Comparison of ENCODE assay signal across 31 cellular contexts in the genomic region with DNA sequence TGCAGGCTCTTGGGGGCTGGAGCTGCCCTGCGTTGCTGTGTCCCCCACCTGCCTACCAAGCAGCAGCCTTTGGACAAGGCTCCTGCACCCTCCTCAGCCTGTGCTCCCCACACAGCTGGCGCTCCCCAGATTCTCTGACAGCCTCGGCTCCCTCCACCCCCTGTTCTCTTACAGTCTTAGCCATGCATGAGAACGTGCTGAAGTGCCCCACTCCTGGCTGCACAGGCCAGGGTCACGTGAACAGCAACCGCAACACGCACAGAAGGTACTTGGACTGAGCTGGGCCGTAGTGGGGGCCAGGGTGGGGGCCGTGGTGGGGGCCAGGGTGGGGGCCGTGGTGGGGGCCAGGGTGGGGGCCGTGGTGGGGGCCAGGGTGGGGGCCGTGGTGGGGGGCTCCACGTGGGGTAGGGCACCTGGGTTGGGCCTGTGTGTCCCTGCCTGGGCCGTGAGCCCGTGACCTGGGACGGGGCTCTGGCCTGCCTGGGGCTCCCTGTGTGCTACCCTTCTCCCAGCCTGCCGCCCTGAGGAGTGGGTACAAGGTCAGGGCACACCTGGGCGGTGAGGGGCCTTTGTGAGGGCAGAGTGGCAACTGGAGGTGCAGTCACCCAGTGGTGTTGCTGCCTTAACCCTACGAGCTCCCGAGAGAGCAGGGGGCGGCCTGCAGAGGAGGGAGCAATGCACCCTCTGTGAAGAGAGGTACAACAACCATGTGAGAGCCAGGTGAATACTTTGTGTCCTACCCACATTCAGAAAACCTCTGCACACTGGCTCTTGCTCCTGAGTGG. TPM values are rescaled to one million over a fixed set of nuclear protein-coding genes. Genes with fewer than 3 reads are reported as not detected.
DNase-seq lines count a peak whose midpoint lies in the region; ATAC-seq and TF ChIP-seq lines count a peak whose summit lies in the region.
"Had no signal": no experiment of that assay in that cellular context is flagged by ENCODE, and none has a peak within 500 bp of the region (broad histone marks: within the 10 kb centered on the region; RNA-seq: fewer than 3 reads in every experiment).

No MANE protein-coding gene starts in this region.

- H3K79me2 ChIP-seq in hepatocyte, result no peaks in the 10 kb centered on the region
- H3K79me2 ChIP-seq: parathyroid adenoma had no signal

- no peaks in the 10 kb centered on the region for H3K9me3 ChIP-seq in BLaER1 treated with 17β-estradiol and CSF1 and Interleukin-3, amounts not matched to agents 10 nM and 100 nM (replicated peaks in 1 of 11)
- H3K9me3 ChIP-seq in adrenal gland (replicated peaks in 1 of 3) (no peaks in the 10 kb centered on the region), hepatocyte (ENCODE audit: low read depth) (no peaks in the 10 kb centered on the region)
- no peaks in the 10 kb centered on the region for H3K9me3 ChIP-seq in CD8-positive, alpha-beta T cell (ENCODE audit: low read length)
- H3K9me3 ChIP-seq: A549, mucosa of descending colon had no signal

- H3K36me3 ChIP-seq in BLaER1 treated with 17β-estradiol and CSF1 and Interleukin-3, amounts not matched to agents 10 nM and 100 nM, result no peaks in the 10 kb centered on the region
- H3K36me3 ChIP-seq in adrenal gland (replicated peaks in 1 of 2), result no peaks in the 10 kb centered on the region
- H3K36me3 ChIP-seq in hepatocyte (replicated peaks; ENCODE audit: insufficient read depth, low read depth), result no peaks in the 10 kb centered on the region
- H3K36me3 ChIP-seq in rectal smooth muscle tissue (ENCODE audit: control insufficient read depth, insufficient read depth, low read length), result no peaks in the 10 kb centered on the region
- H3K36me3 ChIP-seq in CD8-positive, alpha-beta T cell (ENCODE audit: insufficient read depth, low read length), result no peaks in the 10 kb centered on the region
- H3K36me3 ChIP-seq: brain microvascular endothelial cell had no signal

- H3K4me3 ChIP-seq in BLaER1 treated with 17β-estradiol and CSF1 and Interleukin-3, amounts not matched to agents 10 nM and 100 nM, result no peak overlapping the region
- H3K4me3 ChIP-seq in adrenal gland, result no peak overlapping the region
- no peak overlapping the region for H3K4me3 ChIP-seq in hepatocyte
- H3K4me3 ChIP-seq in rectal smooth muscle tissue (ENCODE audit: low read length), result no peak overlapping the region
- H3K4me3 ChIP-seq in CD8-positive, alpha-beta T cell (ENCODE audit: low read depth, low read length), result no peak overlapping the region
- H3K4me3 ChIP-seq: A549, GM12878, mucosa of descending colon had no signal

- CTCF ChIA-PET in CD8-positive, alpha-beta T cell (lab: Charles Lee), result no interaction called here

- H4K20me1 ChIP-seq in BLaER1 treated with 17β-estradiol and CSF1 and Interleukin-3, amounts not matched to agents 10 nM and 100 nM, result peaks cover 0 to 7% (median 0%) of the 10 kb centered on the region in 11 experiments; a peak in 4 of 22 replicates
- no peaks in the 10 kb centered on the region for H4K20me1 ChIP-seq in hepatocyte (ENCODE audit: insufficient read depth, poor library complexity, severe bottlenecking)

- WGBS in adrenal gland, 4 donors, result 54 to 83% (median 61%) methylated on average over 4 to 21 of the region's 21 CpGs
- WGBS in hepatocyte (ENCODE audit: low lambda C conversion rate, missing lambda C conversion rate), result 87% methylated on average over 14 of the region's 21 CpGs

- peaks cover 11% of the 10 kb centered on the region for H3K4me1 Mint-ChIP-seq in CD8-positive, alpha-beta T cell (ENCODE audit: low read depth)
- H3K4me1 Mint-ChIP-seq: activated B cell treated with CpG ODN at 0.5 μM for 24 hours had no signal

- TF ChIP-seq POLR2A in adrenal gland (IDR thresholded peaks at IDR 0.05), result no peak

- peaks cover 0 to 22% (median 0%) of the 10 kb centered on the region in 11 experiments; a peak in 6 of 22 replicates for H3K27me3 ChIP-seq in BLaER1 treated with 17β-estradiol and CSF1 and Interleukin-3, amounts not matched to agents 10 nM and 100 nM
- H3K27me3 ChIP-seq in adrenal gland (no peaks in the 10 kb centered on the region), hepatocyte (no peaks in the 10 kb centered on the region), rectal smooth muscle tissue (ENCODE audit: control insufficient read depth, insufficient read depth, low read length) (no peaks in the 10 kb centered on the region)
- no peaks in the 10 kb centered on the region for H3K27me3 ChIP-seq in CD8-positive, alpha-beta T cell (ENCODE audit: insufficient read depth, low read length)

- H2AFZ ChIP-seq in hepatocyte, result no peak overlapping the region
- H2AFZ ChIP-seq: parathyroid adenoma had no signal

- peak in 2 of 7 donors; percentile 42 to 48 for DNase-seq in adrenal gland
- no peak for DNase-seq in hepatocyte (ENCODE audit: low spot score)
- DNase-seq in NCI-H2171 treated with DMSO at 0.1 percent for 48 hours (lab: John Stamatoyannopoulos, UW), result no peak
- DNase-seq in CD8-positive, alpha-beta T cell, result no peak
- DNase-seq: activated B cell treated with CpG ODN at 0.5 μM for 24 hours; activated CD4-positive, alpha-beta memory T cell treated with anti-CD3 and anti-CD28 coated beads for 36 hours; activated gamma-delta T cell treated with Interleukin-2 at 50 U/mL for 16 hours; activated T-cell treated with anti-CD3 and anti-CD28 coated beads for 4 hours; brain microvascular endothelial cell; effector CD4-positive, alpha-beta T cell; mucosa of descending colon; NCI-H1092; NCI-H2081; NCI-H446; nephron progenitor cell; stimulated activated CD4-positive, alpha-beta T cell treated with anti-CD3 and anti-CD28 coated beads, Interleukin-15, amount 100 ng/mL, for 24 hours; SW 1271; T1000 had no signal

- no peak for ATAC-seq in CD8-positive, alpha-beta T cell
- ATAC-seq in HG03520 (IDR thresholded peaks at IDR 0.05; ENCODE audit: unreplicated experiment), result no peak
- no peak for ATAC-seq in HG03521 (IDR thresholded peaks at IDR 0.05; ENCODE audit: unreplicated experiment)
- ATAC-seq: A549, GM12878, mucosa of descending colon had no signal

- POLR2A ChIA-PET in CD8-positive, alpha-beta T cell (lab: Charles Lee), result no interaction called here

- TF ChIP-seq CTCF in adrenal gland (IDR thresholded peaks at IDR 0.05), result no peak
- no peak for TF ChIP-seq CTCF in hepatocyte (IDR thresholded peaks at IDR 0.05; ENCODE audit: poor library complexity)
- no peak for TF ChIP-seq CTCF in CD8-positive, alpha-beta T cell (IDR thresholded peaks at IDR 0.05)

- H3K36me3 Mint-ChIP-seq in CD8-positive, alpha-beta T cell, result no peaks in the 10 kb centered on the region
- H3K36me3 Mint-ChIP-seq: activated CD4-positive, alpha-beta memory T cell treated with anti-CD3 and anti-CD28 coated beads for 36 hours; type B pancreatic cell had no signal

- H3K4me2 ChIP-seq in BLaER1 treated with 17β-estradiol and CSF1 and Interleukin-3, amounts not matched to agents 10 nM and 100 nM, result peak overlapping the region in 10 of 11 experiments; percentile 47 to 92 (median 86); a peak in 15 of 22 replicates
- H3K4me2 ChIP-seq in hepatocyte, result no peak overlapping the region
- H3K4me2 ChIP-seq: A549 had no signal

- H3K27me3 Mint-ChIP-seq in CD8-positive, alpha-beta T cell (ENCODE audit: low read depth), result peaks cover 6% of the 10 kb centered on the region
- H3K27me3 Mint-ChIP-seq: activated CD4-positive, alpha-beta memory T cell treated with anti-CD3 and anti-CD28 coated beads for 36 hours had no signal

- H3K9me3 Mint-ChIP-seq in CD8-positive, alpha-beta T cell, result no peaks in the 10 kb centered on the region
- H3K9me3 Mint-ChIP-seq: activated B cell treated with CpG ODN at 0.5 μM for 24 hours; activated CD4-positive, alpha-beta memory T cell treated with anti-CD3 and anti-CD28 coated beads for 36 hours; nephron progenitor cell; type B pancreatic cell had no signal

- peaks cover 21 to 69% (median 63%) of the 10 kb centered on the region in 10 experiments for H3K4me1 ChIP-seq in BLaER1 treated with 17β-estradiol and CSF1 and Interleukin-3, amounts not matched to agents 10 nM and 100 nM
- H3K4me1 ChIP-seq in adrenal gland (replicated peaks in 1 of 2), result peaks cover 52 to 69% of the 10 kb centered on the region in 2 donors
- H3K4me1 ChIP-seq in hepatocyte (ENCODE audit: insufficient read depth), result peaks cover 9% of the 10 kb centered on the region
- H3K4me1 ChIP-seq in rectal smooth muscle tissue (ENCODE audit: control insufficient read depth, insufficient read depth, low read length), result peaks cover 12% of the 10 kb centered on the region
- peaks cover 7% of the 10 kb centered on the region for H3K4me1 ChIP-seq in CD8-positive, alpha-beta T cell (ENCODE audit: insufficient read depth, low read length)
- H3K4me1 ChIP-seq: A549 had no signal

- H3K27ac Mint-ChIP-seq in CD8-positive, alpha-beta T cell, result no peak overlapping the region
- H3K27ac Mint-ChIP-seq: activated B cell treated with CpG ODN at 0.5 μM for 24 hours; activated CD4-positive, alpha-beta memory T cell treated with anti-CD3 and anti-CD28 coated beads for 36 hours; type B pancreatic cell had no signal

- no peaks in the 10 kb centered on the region for H3K9me2 ChIP-seq in hepatocyte (replicated peaks; ENCODE audit: insufficient read depth)

- intact Hi-C loops in adrenal gland (cut with DNase I), result no loop called here
- intact Hi-C loops in CD8-positive, alpha-beta T cell (cut with DNase I, micrococcal nuclease), result no loop called here

- no peak overlapping the region for H3K4me3 Mint-ChIP-seq in CD8-positive, alpha-beta T cell
- H3K4me3 Mint-ChIP-seq: activated B cell treated with CpG ODN at 0.5 μM for 24 hours; activated CD4-positive, alpha-beta memory T cell treated with anti-CD3 and anti-CD28 coated beads for 36 hours; nephron progenitor cell; type B pancreatic cell had no signal

- H3K27ac ChIP-seq in BLaER1 treated with 17β-estradiol and CSF1 and Interleukin-3, amounts not matched to agents 10 nM and 100 nM, result no peak overlapping the region
- H3K27ac ChIP-seq in adrenal gland (peak overlapping the region; percentile 55 to 92 (median 86)), hepatocyte (peak overlapping the region; percentile 60), rectal smooth muscle tissue (ENCODE audit: low read depth, low read length) (peak overlapping the region; percentile 83)
- H3K27ac ChIP-seq in CD8-positive, alpha-beta T cell (ENCODE audit: low read depth, low read length), result no peak overlapping the region
- H3K27ac ChIP-seq: A549, brain microvascular endothelial cell, epithelial cell of prostate, parathyroid adenoma had no signal

- H3K9ac ChIP-seq in BLaER1 treated with 17β-estradiol and CSF1 and Interleukin-3, amounts not matched to agents 10 nM and 100 nM, result no peak overlapping the region
- H3K9ac ChIP-seq in rectal smooth muscle tissue (ENCODE audit: low read length), result no peak overlapping the region
- H3K9ac ChIP-seq: parathyroid adenoma had no signal

RNA-seq across cellular contexts. Expression of a gene that starts 43.5 kb away (rescaled TPM):
- total RNA-seq in adrenal gland, result 100 to 1,000 TPM in 3 of 8 donors, 10 to 100 TPM in 5; 47.9 to 120 (median 80.3) TPM
- 10 to 100 TPM; 32.0 to 49.3 (median 39.1) TPM for polyA plus RNA-seq in adrenal gland
- 68.4 and 79.2 TPM in 2 replicates for total RNA-seq in hepatocyte
- 37.7 and 38.4 TPM in 2 replicates for polyA plus RNA-seq in hepatocyte
- total RNA-seq in CD8-positive, alpha-beta T cell, result 10 to 100 TPM; 56.3 to 64.1 TPM

RNA-seq across cellular contexts. Expression of a gene that starts 47.8 kb away (rescaled TPM):
- total RNA-seq in adrenal gland, result 1 to 10 TPM in 7 of 8 donors, under 1 TPM in 1; 0.61 to 6.7 (median 2.5) TPM
- 1 to 10 TPM; 2.4 to 8.5 (median 5.1) TPM for polyA plus RNA-seq in adrenal gland
- total RNA-seq in hepatocyte, result 0.03 and 0.08 TPM in 2 replicates
- 0.05 and 0.06 TPM in 2 replicates for polyA plus RNA-seq in hepatocyte
- total RNA-seq in CD8-positive, alpha-beta T cell, result not detected
- total RNA-seq: activated CD4-positive, alpha-beta memory T cell treated with anti-CD3 and anti-CD28 coated beads for 36 hours; Daoy; GM12878; left lobe of liver; LHCN-M2; sciatic nerve had no signal

Comparison
In these comparisons a context has a peak if more than half of its experiments do, and no peak if none do; other contexts are left out.
1. H3K27ac ChIP-seq: peak in adrenal gland (5 of 5), hepatocyte (single experiment) and rectal smooth muscle tissue (single experiment); none in BLaER1 treated with 17β-estradiol and CSF1 and Interleukin-3, amounts not matched to agents 10 nM and 100 nM (0 of 11) and CD8-positive, alpha-beta T cell (single experiment).